In the genomic region with DNA sequence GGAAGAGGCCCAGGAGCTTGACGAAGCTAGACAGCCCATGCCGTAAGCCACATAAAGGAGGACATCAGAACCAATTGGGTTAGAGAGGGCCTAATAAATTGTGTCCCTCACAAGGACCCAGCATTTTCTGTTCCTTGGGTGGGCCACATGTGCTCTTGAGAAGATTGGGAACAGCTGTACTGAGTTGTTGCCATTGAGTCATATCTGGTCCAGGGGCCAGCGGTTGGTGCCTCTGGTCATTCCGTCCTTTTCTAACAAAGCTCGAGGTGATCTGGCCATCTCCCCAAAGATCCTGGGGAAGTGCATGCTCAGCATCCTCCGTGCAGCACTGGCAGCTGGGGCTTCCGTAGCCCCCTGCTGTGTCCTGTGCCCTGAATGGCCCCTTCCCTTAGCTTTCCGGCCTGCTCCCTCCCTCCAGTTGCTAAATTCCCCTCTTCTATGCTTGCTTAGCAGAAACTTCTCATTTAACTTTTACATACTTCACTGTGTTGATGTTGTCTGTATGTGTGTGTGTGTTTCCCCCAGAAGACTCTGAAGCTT, we compare ENCODE assay signal across 20 cellular contexts.
"Had no signal": no experiment of that assay in that cellular context is flagged by ENCODE, and none has a peak within 500 bp of the region (broad histone marks: within the 10 kb centered on the region; RNA-seq: fewer than 3 reads in every experiment).

No MANE protein-coding gene starts in this region.

- H3K4me1 ChIP-seq: left lung, parathyroid adenoma, uterus had no signal

- H3K27ac ChIP-seq: left lung, parathyroid adenoma, stomach, suprapubic skin, uterus had no signal

- H3K36me3 ChIP-seq: left lung, stomach, suprapubic skin, tibial nerve, uterus had no signal

- H3K4me1 Mint-ChIP-seq: activated CD4-positive, alpha-beta T cell treated with anti-CD3 and anti-CD28 coated beads, Interleukin-2, amount 10 ng/mL, durations not matched to agents 24 days and 14 days; activated CD8-positive, alpha-beta memory T cell treated with anti-CD3 and anti-CD28 coated beads, Interleukin-2, amount 10 ng/mL, durations not matched to agents 7 days and 5 days; activated naive CD4-positive, alpha-beta T cell treated with anti-CD3 and anti-CD28 coated beads, Interleukin-2, amount 10 ng/mL, durations not matched to agents 7 days and 5 days; activated naive CD8-positive, alpha-beta T cell treated with anti-CD3 and anti-CD28 coated beads, Interleukin-2, amount 50 U/mL, for 24 hours had no signal

- H3K4me3 ChIP-seq: left lung, lung, stomach, suprapubic skin, tibial nerve, uterus had no signal

- FAIRE-seq: endometrium had no signal

- H3K27me3 ChIP-seq: left lung, stomach, suprapubic skin, tibial nerve, uterus had no signal

- H3K9me3 ChIP-seq: suprapubic skin had no signal

- H3K9me3 Mint-ChIP-seq: activated CD4-positive, alpha-beta T cell treated with anti-CD3 and anti-CD28 coated beads, Interleukin-2, amount 10 ng/mL, durations not matched to agents 24 days and 14 days; natural killer cell treated with Interleukin-12 subunit alpha and Interleukin-12 subunit beta and Interleukin-15 and Interleukin-18, amount 100 ng/mL, for 72 hours had no signal

- ATAC-seq: activated naive CD8-positive, alpha-beta T cell treated with anti-CD3 and anti-CD28 coated beads, Interleukin-2, amount 50 U/mL, for 24 hours had no signal

- H3K27ac Mint-ChIP-seq: activated CD4-positive, alpha-beta T cell treated with anti-CD3 and anti-CD28 coated beads, Interleukin-2, amount 10 ng/mL, durations not matched to agents 24 days and 14 days; activated CD8-positive, alpha-beta memory T cell treated with anti-CD3 and anti-CD28 coated beads, Interleukin-2, amount 10 ng/mL, durations not matched to agents 7 days and 5 days; activated CD8-positive, alpha-beta T cell treated with anti-CD3 and anti-CD28 coated beads for 36 hours; activated naive CD4-positive, alpha-beta T cell treated with anti-CD3 and anti-CD28 coated beads, Interleukin-2, amount 10 ng/mL, durations not matched to agents 7 days and 5 days; activated naive CD8-positive, alpha-beta T cell treated with anti-CD3 and anti-CD28 coated beads, Interleukin-2, amount 50 U/mL, for 24 hours; natural killer cell treated with Interleukin-12 subunit alpha and Interleukin-12 subunit beta and Interleukin-15 and Interleukin-18, amount 100 ng/mL, for 72 hours; T-helper 17 cell had no signal

- H3K27me3 Mint-ChIP-seq: activated CD4-positive, alpha-beta T cell treated with anti-CD3 and anti-CD28 coated beads, Interleukin-2, amount 10 ng/mL, durations not matched to agents 24 days and 14 days; activated CD8-positive, alpha-beta memory T cell treated with anti-CD3 and anti-CD28 coated beads, Interleukin-2, amount 10 ng/mL, durations not matched to agents 7 days and 5 days; activated CD8-positive, alpha-beta T cell treated with anti-CD3 and anti-CD28 coated beads for 36 hours; activated naive CD4-positive, alpha-beta T cell treated with anti-CD3 and anti-CD28 coated beads, Interleukin-2, amount 10 ng/mL, durations not matched to agents 7 days and 5 days; activated naive CD8-positive, alpha-beta T cell treated with anti-CD3 and anti-CD28 coated beads, Interleukin-2, amount 50 U/mL, for 24 hours; natural killer cell treated with Interleukin-12 subunit alpha and Interleukin-12 subunit beta and Interleukin-15 and Interleukin-18, amount 100 ng/mL, for 72 hours; T-helper 17 cell had no signal

- H3K4me3 Mint-ChIP-seq: activated CD4-positive, alpha-beta T cell treated with anti-CD3 and anti-CD28 coated beads, Interleukin-2, amount 10 ng/mL, durations not matched to agents 24 days and 14 days; activated CD8-positive, alpha-beta memory T cell treated with anti-CD3 and anti-CD28 coated beads, Interleukin-2, amount 10 ng/mL, durations not matched to agents 7 days and 5 days; activated CD8-positive, alpha-beta T cell treated with anti-CD3 and anti-CD28 coated beads for 36 hours; activated naive CD4-positive, alpha-beta T cell treated with anti-CD3 and anti-CD28 coated beads, Interleukin-2, amount 10 ng/mL, durations not matched to agents 7 days and 5 days; activated naive CD8-positive, alpha-beta T cell treated with anti-CD3 and anti-CD28 coated beads, Interleukin-2, amount 50 U/mL, for 24 hours; natural killer cell treated with Interleukin-12 subunit alpha and Interleukin-12 subunit beta and Interleukin-15 and Interleukin-18, amount 100 ng/mL, for 72 hours; T-helper 17 cell had no signal

- H2AFZ ChIP-seq: parathyroid adenoma had no signal

- DNase-seq: activated CD8-positive, alpha-beta memory T cell treated with anti-CD3 and anti-CD28 coated beads, Interleukin-2, amount 10 ng/mL, durations not matched to agents 7 days and 5 days; cerebellar nuclear complex; cortex of kidney; foreskin melanocyte; kidney glomerular epithelial cell; left lung; midbrain; stomach had no signal

- H3K9ac ChIP-seq: parathyroid adenoma had no signal
